ENCODE assay signal across 8 cellular contexts in genomic region chr12:50088577-50089335, GRCh38. TPM values are rescaled to one million over a fixed set of nuclear protein-coding genes. Genes with fewer than 3 reads are reported as not detected.
DNase-seq lines count a peak whose midpoint lies in the region; ATAC-seq and TF ChIP-seq lines count a peak whose summit lies in the region.

No MANE protein-coding gene starts in this region.

- H3K4me3 ChIP-seq in upper lobe of left lung: no peak overlapping the region

- intact Hi-C loops in activated B cell treated with CpG ODN at 0.5 μM for 24 hours (cut with micrococcal nuclease): loop anchor here (1.0 to 5.0 kb wide), 2 partner anchors 39 to 87 kb away; no protein-coding TSS in a partner anchor

- no peaks in the 10 kb centered on the region for H3K27me3 Mint-ChIP-seq in activated B cell treated with CpG ODN at 0.5 μM for 24 hours
- H3K27me3 Mint-ChIP-seq in mesothelial cell of epicardium (ENCODE audit: low read depth): no peaks in the 10 kb centered on the region

- H3K27ac Mint-ChIP-seq in activated B cell treated with CpG ODN at 0.5 μM for 24 hours: peak overlapping the region; percentile 50
- peak overlapping the region; percentile 32 for H3K27ac Mint-ChIP-seq in mesothelial cell of epicardium

- H3K4me3 Mint-ChIP-seq in activated B cell treated with CpG ODN at 0.5 μM for 24 hours: peak overlapping the region; percentile 1
- no peak overlapping the region for H3K4me3 Mint-ChIP-seq in mesothelial cell of epicardium

- in situ Hi-C loops in GM13977 (cut with MboI; ENCODE audit: low pct_unique_long_range_greater_than_20kb, low sequenced_read_pairs, unreplicated experiment): no loop called here

- H3K9me3 ChIP-seq in upper lobe of left lung: no peaks in the 10 kb centered on the region

- H3K27me3 ChIP-seq in upper lobe of left lung: no peaks in the 10 kb centered on the region

- TF ChIP-seq POLR2A in upper lobe of left lung (IDR thresholded peaks at IDR 0.05): no peak

- peaks cover 20 to 73% (median 62%) of the 10 kb centered on the region in 4 donors for H3K36me3 ChIP-seq in upper lobe of left lung

- POLR2A ChIA-PET in activated B cell treated with CpG ODN at 0.5 μM for 24 hours (lab: Charles Lee): interaction anchor here (0.6 to 8.5 kb wide), 5 partner anchors 12 to 101 kb away, joined by 3 to 262 read pairs (median 6); partner anchors contain the start of genes CERS5 and COX14

- peaks cover 9 to 32% (median 13%) of the 10 kb centered on the region in 4 donors for H3K4me1 ChIP-seq in upper lobe of left lung

- WGBS in upper lobe of left lung, 2 donors: 20 to 29% methylated on average over 3 of the region's 3 CpGs

- H3K9me3 Mint-ChIP-seq in activated B cell treated with CpG ODN at 0.5 μM for 24 hours: no peaks in the 10 kb centered on the region
- no peaks in the 10 kb centered on the region for H3K9me3 Mint-ChIP-seq in mesothelial cell of epicardium

- H3K4me1 Mint-ChIP-seq in activated B cell treated with CpG ODN at 0.5 μM for 24 hours (peaks cover 32% of the 10 kb centered on the region), mesothelial cell of epicardium (peaks cover 12% of the 10 kb centered on the region)

- TF ChIP-seq CTCF in GM13977 (IDR thresholded peaks at IDR 0.05; ENCODE audit: extremely low read depth, insufficient read depth, missing control alignments): peak; percentile 84
- no peak for TF ChIP-seq CTCF in activated B cell treated with CpG ODN at 0.5 μM for 24 hours (IDR thresholded peaks at IDR 0.05)
- TF ChIP-seq CTCF in mesothelial cell of epicardium (IDR thresholded peaks at IDR 0.05; ENCODE audit: unreplicated experiment): peak; percentile 66
- peak; percentile 64 to 80 (median 72) for TF ChIP-seq CTCF in upper lobe of left lung (IDR thresholded peaks at IDR 0.05)

- TF ChIP-seq EP300 in upper lobe of left lung (IDR thresholded peaks at IDR 0.05): no peak

- CTCF ChIA-PET in activated B cell treated with CpG ODN at 0.5 μM for 24 hours (lab: Charles Lee): interaction anchor here (0.6 to 3.0 kb wide), 18 partner anchors 8 to 163 kb away, joined by 3 to 32 read pairs (median 4); partner anchors contain the start of genes CERS5, COX14 and GPD1

- ATAC-seq in activated B cell treated with CpG ODN at 0.5 μM for 24 hours (ENCODE audit: low read depth) (peak; percentile 15), upper lobe of left lung (ENCODE audit: low FRiP score in 2 of 2) (peak; percentile 23 to 74), GM21717 (IDR thresholded peaks at IDR 0.05; ENCODE audit: unreplicated experiment) (no peak)

- DNase-seq in AG08396 (ENCODE audit: low spot score) (peak; percentile 42), GM13977 (ENCODE audit: low spot score) (peak; percentile 78), NCI-H2029 (lab: John Stamatoyannopoulos, UW) (peak; percentile 77), activated B cell treated with CpG ODN at 0.5 μM for 24 hours (no peak), dermis blood vessel endothelial cell (peak; percentile 69), mesothelial cell of epicardium (ENCODE audit: low spot score in 2 of 2, unreplicated experiment in 2 of 2) (no peak), upper lobe of left lung (peak in 1 of 2 donors; percentile 55)

- peaks cover 67% of the 10 kb centered on the region for H3K36me3 Mint-ChIP-seq in activated B cell treated with CpG ODN at 0.5 μM for 24 hours (ENCODE audit: low read depth)
- H3K36me3 Mint-ChIP-seq in mesothelial cell of epicardium: peaks cover 20% of the 10 kb centered on the region

- H3K27ac ChIP-seq in upper lobe of left lung: no peak overlapping the region

RNA-seq across cellular contexts. Expression of gene SMARCD1, which starts 3.6 kb away (rescaled TPM):
- total RNA-seq in activated B cell treated with CpG ODN at 0.5 μM for 24 hours (101 and 108 TPM in 2 replicates), dermis blood vessel endothelial cell (70.1 and 163 TPM in 2 replicates), mesothelial cell of epicardium (112 to 122 TPM (median 113 TPM) in 3 replicates), upper lobe of left lung (10 to 100 TPM; 44.6 to 76.2 (median 51.0) TPM)

RNA-seq across cellular contexts. Expression of gene GPD1, which starts 15.1 kb away (rescaled TPM):
- total RNA-seq in activated B cell treated with CpG ODN at 0.5 μM for 24 hours: 0.46 and 0.60 TPM in 2 replicates
- not detected in 2 replicates for total RNA-seq in dermis blood vessel endothelial cell
- 0.72 to 1.2 TPM (median 1.1 TPM) in 3 replicates for total RNA-seq in mesothelial cell of epicardium
- total RNA-seq in upper lobe of left lung: 10 to 100 TPM in 5 of 6 donors, 1 to 10 TPM in 1; 2.1 to 73.1 (median 60.2) TPM

RNA-seq across cellular contexts. Expression of gene COX14, which starts 23.3 kb away (rescaled TPM):
- total RNA-seq in activated B cell treated with CpG ODN at 0.5 μM for 24 hours (40.8 and 42.4 TPM in 2 replicates), dermis blood vessel endothelial cell (23.4 and 45.1 TPM in 2 replicates), mesothelial cell of epicardium (24.2 to 25.0 TPM (median 24.8 TPM) in 3 replicates), upper lobe of left lung (10 to 100 TPM; 22.0 to 98.2 (median 71.8) TPM)

RNA-seq across cellular contexts. Expression of gene ASIC1, which starts 31.4 kb away (rescaled TPM):
- total RNA-seq in activated B cell treated with CpG ODN at 0.5 μM for 24 hours (not detected in 2 replicates), dermis blood vessel endothelial cell (under 0.01 and 0.14 TPM in 2 replicates), mesothelial cell of epicardium (6.1 to 7.2 TPM (median 6.6 TPM) in 3 replicates), upper lobe of left lung (1 to 10 TPM in 2 of 6 donors, under 1 TPM in 2, not detected in 2; 0.15 to 2.7 (median 1.1) TPM)

Comparison
In these comparisons a context has a peak if more than half of its experiments do, and no peak if none do; other contexts are left out.
1. DNase-seq: peak in AG08396 (single experiment), GM13977 (single experiment), NCI-H2029 (single experiment) and dermis blood vessel endothelial cell (single experiment); none in activated B cell treated with CpG ODN at 0.5 μM for 24 hours (single experiment) and mesothelial cell of epicardium (0 of 2).